1 cellular context compared by ENCODE assay signal in genomic region chr11:115631609-115632008, GRCh38.
A peak's percentile ranks its signal among the peaks of the same experiment; 100 is the strongest.
TF ChIP-seq lines count a peak whose summit lies in the region.

No MANE protein-coding gene starts in this region.

TF ChIP-seq in HepG2, 621 proteins besides CTCF, POLR2A, EP300 and RAD21 (continued from another document):
- no peak for TF ChIP-seq ZBTB38 (CRISPR knock-in tag; IDR thresholded peaks at IDR 0.05)
- TF ChIP-seq ARHGAP35 (CRISPR knock-in tag; IDR thresholded peaks at IDR 0.05; ENCODE audit: borderline replicate concordance): no peak
- TF ChIP-seq ZNF230 (CRISPR knock-in tag; IDR thresholded peaks at IDR 0.05): no peak
- no peak for TF ChIP-seq TEAD3 (CRISPR knock-in tag; optimal IDR thresholded peaks at IDR 0.05; ENCODE audit: borderline replicate concordance)
- TF ChIP-seq ZFP36 (IDR thresholded peaks at IDR 0.05; ENCODE audit: borderline replicate concordance, low read depth, low read length, partially characterized antibody): no peak
- no peak for TF ChIP-seq MLXIP (CRISPR knock-in tag; IDR thresholded peaks at IDR 0.05; ENCODE audit: borderline replicate concordance)
- TF ChIP-seq NCOA2 (CRISPR knock-in tag; IDR thresholded peaks at IDR 0.05): peak; percentile 55; the same call in 1 of the 2 replicates
- no peak for TF ChIP-seq CCDC6 (CRISPR knock-in tag; IDR thresholded peaks at IDR 0.05)
- no peak for TF ChIP-seq ZNF574 (CRISPR knock-in tag; IDR thresholded peaks at IDR 0.05)
- TF ChIP-seq FOXP4 (CRISPR knock-in tag; IDR thresholded peaks at IDR 0.05): peak; percentile 28; the same call in 1 of the 2 replicates
- TF ChIP-seq RCOR2 (CRISPR knock-in tag; IDR thresholded peaks at IDR 0.05): no peak
- no peak for TF ChIP-seq KDM4B (CRISPR knock-in tag; IDR thresholded peaks at IDR 0.05)
- TF ChIP-seq SP140L (CRISPR knock-in tag; IDR thresholded peaks at IDR 0.05; ENCODE audit: borderline replicate concordance): no peak
- no peak for TF ChIP-seq ZNF543 (CRISPR knock-in tag; IDR thresholded peaks at IDR 0.05)
